In genomic region chr3:153295906-153296305, GRCh38 we compare ENCODE assay signal across 16 cellular contexts.
"Had no signal": no experiment of that assay in that cellular context is flagged by ENCODE, and none has a peak within 500 bp of the region (broad histone marks: within the 10 kb centered on the region; RNA-seq: fewer than 3 reads in every experiment).

No MANE protein-coding gene starts in this region.

- DNase-seq: activated CD4-positive, alpha-beta T cell treated with anti-CD3 and anti-CD28 coated beads for 1 hour; activated CD4-positive, alpha-beta T cell treated with anti-CD3 and anti-CD28 coated beads, Interleukin-2, amount 50 U/mL, for 48 hours; activated naive CD4-positive, alpha-beta T cell treated with anti-CD3 and anti-CD28 coated beads for 36 hours; activated naive CD8-positive, alpha-beta T cell treated with anti-CD3 and anti-CD28 coated beads, Interleukin-2, amount 50 U/mL, for 24 hours; caudate nucleus; cortex of kidney; effector CD8-positive, alpha-beta T cell; esophagus squamous epithelium; kidney; left ventricle myocardium inferior; naive thymus-derived CD8-positive, alpha-beta T cell; pancreas; stimulated activated CD4-positive, alpha-beta T cell treated with anti-CD3 and anti-CD28 coated beads, Interleukin-2, amount 100 ng/mL, for 48 hours; tibial artery had no signal

- ATAC-seq: activated naive CD8-positive, alpha-beta T cell treated with anti-CD3 and anti-CD28 coated beads, Interleukin-2, amount 50 U/mL, for 24 hours; naive thymus-derived CD8-positive, alpha-beta T cell; pancreas; stimulated activated memory B cell treated with anti-CD40 and anti-IgM and Interleukin-4, amounts not matched to agents 10 μg/mL and 1 μg/mL and 100 μg/mL, for 72 hours had no signal

- H3K27ac ChIP-seq: esophagus squamous epithelium, hepatocyte, left ventricle myocardium inferior, pancreas, tibial artery had no signal

- H2AFZ ChIP-seq: hepatocyte had no signal

- H3K9me3 ChIP-seq: esophagus squamous epithelium, left ventricle myocardium inferior, pancreas, tibial artery had no signal

- H3K36me3 ChIP-seq: esophagus squamous epithelium, left ventricle myocardium inferior, pancreas, tibial artery had no signal

- H3K4me2 ChIP-seq: hepatocyte had no signal

- H3K4me1 ChIP-seq: pancreas, tibial artery had no signal

- H3K79me2 ChIP-seq: hepatocyte had no signal

- H3K4me3 ChIP-seq: esophagus squamous epithelium, hepatocyte, left ventricle myocardium inferior, pancreas, tibial artery had no signal

- H3K27me3 ChIP-seq: esophagus squamous epithelium, hepatocyte, tibial artery had no signal
